ENCODE assay signal across 8 cellular contexts in genomic region chr22:19177164-19178064, GRCh38. TPM values are rescaled to one million over a fixed set of nuclear protein-coding genes. Genes with fewer than 3 reads are reported as not detected.
DNase-seq lines count a peak whose midpoint lies in the region; ATAC-seq and TF ChIP-seq lines count a peak whose summit lies in the region.

No MANE protein-coding gene starts in this region.

- no peaks in the 10 kb centered on the region for H3K36me3 ChIP-seq in right atrium auricular region
- peaks cover 2% of the 10 kb centered on the region for H3K36me3 ChIP-seq in brain microvascular endothelial cell (replicated peaks)
- peaks cover 32% of the 10 kb centered on the region for H3K36me3 ChIP-seq in mesodermal cell (ENCODE audit: control insufficient read depth, insufficient read depth, low read length)

- H3K4me3 ChIP-seq in right atrium auricular region: peak overlapping the region; percentile 59 to 71
- H3K4me3 ChIP-seq in brain microvascular endothelial cell (ENCODE audit: low read depth, low read length): peak overlapping the region; percentile 71
- peak overlapping the region; percentile 79 for H3K4me3 ChIP-seq in mesodermal cell (ENCODE audit: extremely low read depth, insufficient read depth, low read length, poor library complexity, severe bottlenecking)

- intact Hi-C loops in Right ventricle myocardium inferior (cut with DNase I): loop anchor here (2.0 kb wide), 2 partner anchors 33 to 113 kb away; partner anchors contain the start of genes CLTCL1 and ESS2

- no peaks in the 10 kb centered on the region for H3K27me3 ChIP-seq in right atrium auricular region
- H3K27me3 ChIP-seq in brain microvascular endothelial cell (replicated peaks): no peaks in the 10 kb centered on the region

- TF ChIP-seq CTCF in right atrium auricular region (IDR thresholded peaks at IDR 0.05) (no peak), brain microvascular endothelial cell (IDR thresholded peaks at IDR 0.05; ENCODE audit: low read depth, low read length, missing control alignments) (no peak)

- H3K27ac ChIP-seq in right atrium auricular region (peak overlapping the region; percentile 76 to 84), brain microvascular endothelial cell (peak overlapping the region; percentile 46), mesodermal cell (ENCODE audit: low read depth, low read length, severe bottlenecking) (no peak overlapping the region)

- H3K9me3 ChIP-seq in right atrium auricular region: no peaks in the 10 kb centered on the region
- no peaks in the 10 kb centered on the region for H3K9me3 ChIP-seq in mesodermal cell (ENCODE audit: control insufficient read depth, low read length)

- 31 to 32% methylated on average over 50 to 53 of the region's 55 CpGs for WGBS in mesodermal cell (ENCODE audit: insufficient coverage in 2 of 2), 2 experiments

- in situ Hi-C loops in brain microvascular endothelial cell (cut with HindIII; ENCODE audit: low pct_ligation_motif_present, low sequenced_read_pairs): no loop called here

- no peak for ATAC-seq in Right ventricle myocardium inferior
- no peak for ATAC-seq in HG03439 (IDR thresholded peaks at IDR 0.05; ENCODE audit: unreplicated experiment)
- no peak for ATAC-seq in GM18861 (IDR thresholded peaks at IDR 0.05; ENCODE audit: unreplicated experiment)

- H3K4me1 ChIP-seq in right atrium auricular region (peaks cover 0 to 64% of the 10 kb centered on the region in 2 donors), mesodermal cell (ENCODE audit: control insufficient read depth, insufficient read depth, low read length, poor library complexity, severe bottlenecking) (peaks cover 48% of the 10 kb centered on the region)

- DNase-seq in right atrium auricular region (ENCODE audit: low spot score): no peak
- no peak for DNase-seq in Right ventricle myocardium inferior (ENCODE audit: missing footprints)
- no peak for DNase-seq in brain microvascular endothelial cell
- no peak for DNase-seq in RPMI8226
- no peak for DNase-seq in inferior parietal cortex (ENCODE audit: extremely low spot score)

RNA-seq across cellular contexts. Expression of gene SLC25A1, which starts 1.1 kb away (rescaled TPM):
- total RNA-seq in right atrium auricular region: 10 to 100 TPM; 12.7 to 27.6 TPM
- total RNA-seq in Right ventricle myocardium inferior: 28.7 TPM
- polyA plus RNA-seq in mesodermal cell (2013, experiment 1 of 2): 117 TPM
- polyA plus RNA-seq in mesodermal cell (2013, experiment 2 of 2): 99.8 TPM

RNA-seq across cellular contexts. Expression of gene GSC2, which starts 27.3 kb away (rescaled TPM):
- total RNA-seq in right atrium auricular region (not detected), Right ventricle myocardium inferior (not detected)
- polyA plus RNA-seq in mesodermal cell (2013, experiment 1 of 2): not detected
- not detected for polyA plus RNA-seq in mesodermal cell (2013, experiment 2 of 2)

RNA-seq across cellular contexts. Expression of gene ESS2, which starts 33.0 kb away (rescaled TPM):
- 10 to 100 TPM in 1 of 2 donors, 1 to 10 TPM in 1; 8.5 to 12.0 TPM for total RNA-seq in right atrium auricular region
- 8.8 TPM for total RNA-seq in Right ventricle myocardium inferior
- 15.2 TPM for polyA plus RNA-seq in mesodermal cell (2013, experiment 1 of 2)
- 13.8 TPM for polyA plus RNA-seq in mesodermal cell (2013, experiment 2 of 2)

RNA-seq across cellular contexts. Expression of gene TSSK2, which starts 46.3 kb away (rescaled TPM):
- not detected for total RNA-seq in right atrium auricular region
- not detected for total RNA-seq in Right ventricle myocardium inferior
- polyA plus RNA-seq in mesodermal cell (2013, experiment 1 of 2): not detected
- polyA plus RNA-seq in mesodermal cell (2013, experiment 2 of 2): not detected

RNA-seq across cellular contexts. Expression of gene DGCR2, which starts 55.2 kb away (rescaled TPM):
- total RNA-seq in right atrium auricular region (10 to 100 TPM; 32.8 to 48.1 TPM), Right ventricle myocardium inferior (29.9 TPM)
- polyA plus RNA-seq in mesodermal cell (2013, experiment 1 of 2): 33.5 TPM
- polyA plus RNA-seq in mesodermal cell (2013, experiment 2 of 2): 27.7 TPM
